Comparison of ENCODE assay signal across 11 cellular contexts in the genomic region with DNA sequence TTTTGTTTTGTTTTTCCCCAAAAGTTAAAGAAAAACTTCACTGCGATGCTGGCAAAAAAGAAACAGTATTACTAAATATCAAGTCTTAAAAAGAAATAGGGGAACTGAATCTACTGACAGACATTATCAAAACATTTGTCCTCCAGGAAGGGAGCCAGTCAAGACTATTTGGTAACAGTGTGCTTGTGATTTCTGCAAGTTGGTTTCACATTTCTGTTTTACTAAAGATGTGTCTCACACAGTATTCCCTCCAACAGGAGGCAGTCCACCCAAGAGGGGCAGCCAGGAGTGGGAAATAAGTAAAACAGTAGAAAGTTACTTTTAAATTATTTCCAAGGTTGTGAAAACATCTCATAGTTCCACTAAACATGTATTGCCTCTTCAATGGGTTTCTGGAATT.
A peak's percentile ranks its signal among the peaks of the same experiment; 100 is the strongest.
DNase-seq lines count a peak whose midpoint lies in the region; ATAC-seq and TF ChIP-seq lines count a peak whose summit lies in the region.
"Had no signal": no experiment of that assay in that cellular context is flagged by ENCODE, and none has a peak within 500 bp of the region (broad histone marks: within the 10 kb centered on the region; RNA-seq: fewer than 3 reads in every experiment).

No MANE protein-coding gene starts in this region.

- H4K8ac ChIP-seq in neuronal stem cell (ENCODE audit: low read depth, low read length): no peak overlapping the region

- no peak for DNase-seq in activated T-cell treated with anti-CD3 and anti-CD28 coated beads, Interleukin-2, amount 50 U/mL, for 24 hours
- DNase-seq in activated T-cell treated with anti-CD3 and anti-CD28 coated beads for 4 hours: no peak
- no peak for DNase-seq in WTC11 (ENCODE audit: low spot score)
- DNase-seq in iris pigment epithelial cell (ENCODE audit: low read depth): peak; percentile 70
- DNase-seq in superior temporal gyrus (ENCODE audit: extremely low spot score): peak; percentile 44
- DNase-seq in GF-D8 (lab: John Stamatoyannopoulos, UW): no peak
- DNase-seq in neuronal stem cell (ENCODE audit: low spot score): no peak
- DNase-seq: dermis blood vessel endothelial cell, NCI-H1436 treated with DMSO at 0.1 percent for 48 hours, sigmoid colon had no signal

- no peak overlapping the region for H3K14ac ChIP-seq in neuronal stem cell (ENCODE audit: low read length)

- H3K36me3 Mint-ChIP-seq in activated T-cell treated with anti-CD3 and anti-CD28 coated beads, Interleukin-2, amount 50 U/mL, for 24 hours (ENCODE audit: low read depth): peaks cover 92% of the 10 kb centered on the region
- peaks cover 34% of the 10 kb centered on the region for H3K36me3 Mint-ChIP-seq in WTC11

- H3K4ac ChIP-seq in neuronal stem cell (ENCODE audit: low read length): no peak overlapping the region

- H4K91ac ChIP-seq in neuronal stem cell (ENCODE audit: low read depth, low read length, poor library complexity): no peak overlapping the region

- no peak overlapping the region for H3K23ac ChIP-seq in neuronal stem cell (ENCODE audit: low read depth, low read length, poor library complexity)

- H3K4me3 ChIP-seq in neuronal stem cell (ENCODE audit: low read length in 2 of 2): no peak overlapping the region
- H3K4me3 ChIP-seq: sigmoid colon had no signal

- no peaks in the 10 kb centered on the region for H3K27me3 Mint-ChIP-seq in activated T-cell treated with anti-CD3 and anti-CD28 coated beads, Interleukin-2, amount 50 U/mL, for 24 hours
- no peaks in the 10 kb centered on the region for H3K27me3 Mint-ChIP-seq in WTC11 (ENCODE audit: low read depth)

- no peak overlapping the region for H3K18ac ChIP-seq in neuronal stem cell (ENCODE audit: low read length)

- peak overlapping the region; percentile 17 for H3K27ac Mint-ChIP-seq in activated T-cell treated with anti-CD3 and anti-CD28 coated beads, Interleukin-2, amount 50 U/mL, for 24 hours
- H3K27ac Mint-ChIP-seq in WTC11: peak overlapping the region; percentile 88; the same call in 1 of the 2 replicates

- POLR2A ChIA-PET in WTC11 (lab: Charles Lee): interaction anchor here (0.9 kb wide), 1 partner anchor 8 kb away, joined by 3 read pairs; no protein-coding TSS in a partner anchor

- no CpG with 5 or more reads among the region's 1 CpG for WGBS in neuronal stem cell (ENCODE audit: extremely low coverage in 2 of 2, insufficient read length in 2 of 2, insufficient replicate concordance in 1 of 2), 2 donors

- no peak overlapping the region for H2BK5ac ChIP-seq in neuronal stem cell (ENCODE audit: low read length)

- no peaks in the 10 kb centered on the region for H3K9me3 ChIP-seq in neuronal stem cell (replicated peaks in 1 of 2; ENCODE audit: control insufficient read depth in 2 of 2, insufficient read depth in 1 of 2, low read depth in 1 of 2, low read length in 2 of 2)
- H3K9me3 ChIP-seq: sigmoid colon had no signal

- peaks cover 60% of the 10 kb centered on the region for H3K4me1 Mint-ChIP-seq in activated T-cell treated with anti-CD3 and anti-CD28 coated beads, Interleukin-2, amount 50 U/mL, for 24 hours (ENCODE audit: low read depth)
- peaks cover 18% of the 10 kb centered on the region for H3K4me1 Mint-ChIP-seq in WTC11

- no peak overlapping the region for H2AFZ ChIP-seq in neuronal stem cell (ENCODE audit: low read length)

- no peaks in the 10 kb centered on the region for H3K27me3 ChIP-seq in neuronal stem cell (ENCODE audit: control insufficient read depth in 3 of 3, insufficient read depth in 3 of 3, low read depth in 1 of 3, low read length in 3 of 3)
- H3K27me3 ChIP-seq: sigmoid colon had no signal

- H2BK120ac ChIP-seq in neuronal stem cell (ENCODE audit: low read depth, low read length): no peak overlapping the region

- no peak overlapping the region for H3K4me3 Mint-ChIP-seq in activated T-cell treated with anti-CD3 and anti-CD28 coated beads, Interleukin-2, amount 50 U/mL, for 24 hours
- no peak overlapping the region for H3K4me3 Mint-ChIP-seq in WTC11

- peaks cover 3% of the 10 kb centered on the region for H3K79me1 ChIP-seq in neuronal stem cell (ENCODE audit: low read depth, low read length)

- no peak for TF ChIP-seq CTCF in WTC11 (IDR thresholded peaks at IDR 0.05)

- peaks cover 16 to 87% of the 10 kb centered on the region in 2 donors for H3K36me3 ChIP-seq in neuronal stem cell (replicated peaks in 1 of 2; ENCODE audit: control insufficient read depth in 2 of 2, insufficient read depth in 2 of 2, low read length in 2 of 2)

- no peak overlapping the region for H3K27ac ChIP-seq in neuronal stem cell (replicated peaks; ENCODE audit: low read length)

- H2BK15ac ChIP-seq in neuronal stem cell (ENCODE audit: low read length): no peak overlapping the region

- no peaks in the 10 kb centered on the region for H3K4me1 ChIP-seq in neuronal stem cell (ENCODE audit: control insufficient read depth in 2 of 2, insufficient read depth in 1 of 2, low read depth in 1 of 2, low read length in 2 of 2)

- CTCF ChIA-PET in WTC11 (lab: Charles Lee): interaction anchor here (1.6 kb wide), 1 partner anchor 16 kb away, joined by 3 read pairs; no protein-coding TSS in a partner anchor

- H2AK5ac ChIP-seq in neuronal stem cell (ENCODE audit: low read depth, low read length): no peak overlapping the region

- no peaks in the 10 kb centered on the region for H3K9me3 Mint-ChIP-seq in activated T-cell treated with anti-CD3 and anti-CD28 coated beads, Interleukin-2, amount 50 U/mL, for 24 hours
- H3K9me3 Mint-ChIP-seq in WTC11: no peaks in the 10 kb centered on the region

- no peak overlapping the region for H3K9ac ChIP-seq in neuronal stem cell (ENCODE audit: low read depth, low read length, poor library complexity)

- ATAC-seq in WTC11 (no peak), HG02678 (IDR thresholded peaks at IDR 0.05; ENCODE audit: unreplicated experiment) (no peak)

- no peak overlapping the region for H2BK12ac ChIP-seq in neuronal stem cell (ENCODE audit: low read length)

- no peak overlapping the region for H3K4me2 ChIP-seq in neuronal stem cell (ENCODE audit: insufficient read depth, low read length, poor library complexity, severe bottlenecking)

TF ChIP-seq in WTC11, 78 proteins besides CTCF, POLR2A, EP300 and RAD21:
- TF ChIP-seq ZNF263 (CRISPR knock-in tag; IDR thresholded peaks at IDR 0.05; ENCODE audit: low read depth): no peak
- TF ChIP-seq SMAD4 (CRISPR knock-in tag; IDR thresholded peaks at IDR 0.05): no peak
- TF ChIP-seq, protein P1, sequence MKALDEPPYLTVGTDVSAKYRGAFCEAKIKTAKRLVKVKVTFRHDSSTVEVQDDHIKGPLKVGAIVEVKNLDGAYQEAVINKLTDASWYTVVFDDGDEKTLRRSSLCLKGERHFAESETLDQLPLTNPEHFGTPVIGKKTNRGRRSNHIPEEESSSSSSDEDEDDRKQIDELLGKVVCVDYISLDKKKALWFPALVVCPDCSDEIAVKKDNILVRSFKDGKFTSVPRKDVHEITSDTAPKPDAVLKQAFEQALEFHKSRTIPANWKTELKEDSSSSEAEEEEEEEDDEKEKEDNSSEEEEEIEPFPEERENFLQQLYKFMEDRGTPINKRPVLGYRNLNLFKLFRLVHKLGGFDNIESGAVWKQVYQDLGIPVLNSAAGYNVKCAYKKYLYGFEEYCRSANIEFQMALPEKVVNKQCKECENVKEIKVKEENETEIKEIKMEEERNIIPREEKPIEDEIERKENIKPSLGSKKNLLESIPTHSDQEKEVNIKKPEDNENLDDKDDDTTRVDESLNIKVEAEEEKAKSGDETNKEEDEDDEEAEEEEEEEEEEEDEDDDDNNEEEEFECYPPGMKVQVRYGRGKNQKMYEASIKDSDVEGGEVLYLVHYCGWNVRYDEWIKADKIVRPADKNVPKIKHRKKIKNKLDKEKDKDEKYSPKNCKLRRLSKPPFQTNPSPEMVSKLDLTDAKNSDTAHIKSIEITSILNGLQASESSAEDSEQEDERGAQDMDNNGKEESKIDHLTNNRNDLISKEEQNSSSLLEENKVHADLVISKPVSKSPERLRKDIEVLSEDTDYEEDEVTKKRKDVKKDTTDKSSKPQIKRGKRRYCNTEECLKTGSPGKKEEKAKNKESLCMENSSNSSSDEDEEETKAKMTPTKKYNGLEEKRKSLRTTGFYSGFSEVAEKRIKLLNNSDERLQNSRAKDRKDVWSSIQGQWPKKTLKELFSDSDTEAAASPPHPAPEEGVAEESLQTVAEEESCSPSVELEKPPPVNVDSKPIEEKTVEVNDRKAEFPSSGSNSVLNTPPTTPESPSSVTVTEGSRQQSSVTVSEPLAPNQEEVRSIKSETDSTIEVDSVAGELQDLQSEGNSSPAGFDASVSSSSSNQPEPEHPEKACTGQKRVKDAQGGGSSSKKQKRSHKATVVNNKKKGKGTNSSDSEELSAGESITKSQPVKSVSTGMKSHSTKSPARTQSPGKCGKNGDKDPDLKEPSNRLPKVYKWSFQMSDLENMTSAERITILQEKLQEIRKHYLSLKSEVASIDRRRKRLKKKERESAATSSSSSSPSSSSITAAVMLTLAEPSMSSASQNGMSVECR (CRISPR knock-in tag; IDR thresholded peaks at IDR 0.05; ENCODE audit: borderline replicate concordance): no peak
- no peak for TF ChIP-seq CBFB (CRISPR knock-in tag; IDR thresholded peaks at IDR 0.05; ENCODE audit: low read depth)

Comparison
In these comparisons a context has a peak if more than half of its experiments do, and no peak if none do; other contexts are left out.
1. DNase-seq: peak in iris pigment epithelial cell (single experiment) and superior temporal gyrus (single experiment); none in activated T-cell treated with anti-CD3 and anti-CD28 coated beads, Interleukin-2, amount 50 U/mL, for 24 hours (single experiment), activated T-cell treated with anti-CD3 and anti-CD28 coated beads for 4 hours (single experiment), WTC11 (single experiment), GF-D8 (single experiment) and neuronal stem cell (single experiment).